In the genomic region with DNA sequence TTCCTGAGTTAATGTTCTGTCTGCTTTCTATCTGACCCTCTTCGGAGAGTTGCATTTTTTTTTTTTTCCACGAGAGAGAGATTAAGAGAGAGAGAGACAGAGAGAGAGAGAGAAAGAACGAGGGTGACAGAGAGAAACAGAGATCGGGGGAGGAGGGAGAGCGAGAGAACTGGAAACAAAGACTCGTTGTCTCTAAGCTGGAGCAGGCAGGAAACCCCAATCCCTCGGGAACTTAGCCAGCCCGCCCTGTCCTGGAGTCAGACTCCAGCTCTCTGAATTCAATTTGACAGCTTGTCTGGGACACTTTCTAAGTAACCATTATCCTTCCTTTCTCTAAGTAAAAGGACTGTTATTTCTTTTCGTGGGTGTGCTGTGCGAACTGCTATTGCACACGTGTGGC, we compare ENCODE assay signal across 12 cellular contexts.
A peak's percentile ranks its signal among the peaks of the same experiment; 100 is the strongest.
DNase-seq lines count a peak whose midpoint lies in the region; ATAC-seq, FAIRE-seq and TF ChIP-seq lines count a peak whose summit lies in the region.
"Had no signal": no experiment of that assay in that cellular context is flagged by ENCODE, and none has a peak within 500 bp of the region (broad histone marks: within the 10 kb centered on the region; RNA-seq: fewer than 3 reads in every experiment).

No MANE protein-coding gene starts in this region.

- DNase-seq in GM23248, result peak; percentile 48
- peak; percentile 81 for DNase-seq in astrocyte (ENCODE audit: low read depth)
- peak; percentile 86 to 94 (median 92) for DNase-seq in right cardiac atrium
- DNase-seq in pons (ENCODE audit: low spot score), result peak; percentile 94
- no peak for DNase-seq in NCI-H2196 treated with DMSO at 0.1 percent for 48 hours (lab: John Stamatoyannopoulos, UW; ENCODE audit: unreplicated experiment)
- DNase-seq in activated naive CD8-positive, alpha-beta T cell treated with anti-CD3 and anti-CD28 coated beads, Interleukin-2, amount 50 U/mL, for 24 hours, result no peak
- no peak for DNase-seq in 8988T
- DNase-seq: activated naive CD4-positive, alpha-beta T cell treated with Interleukin-2 at 50 U/mL for 16 hours; DND-41; NCI-H510A; T-helper 9 cell had no signal

- H3K27ac ChIP-seq in GM23248 (0 out of 2 replicates have a peak overlapping the region, but pooled peaks have one; percentile 15), astrocyte (ENCODE audit: low read depth, low read length) (peak overlapping the region; percentile 27), right cardiac atrium (ENCODE audit: low read length) (no peak overlapping the region)

- peak overlapping the region; percentile 41; the same call in 1 of the 2 replicates for H2AFZ ChIP-seq in GM23248
- H2AFZ ChIP-seq in astrocyte (ENCODE audit: low read depth, low read length), result peak overlapping the region; percentile 22

- H3K9me3 Mint-ChIP-seq in astrocyte (ENCODE audit: unreplicated experiment), result no peaks in the 10 kb centered on the region
- no peaks in the 10 kb centered on the region for H3K9me3 Mint-ChIP-seq in activated naive CD8-positive, alpha-beta T cell treated with anti-CD3 and anti-CD28 coated beads, Interleukin-2, amount 50 U/mL, for 24 hours

- no peaks in the 10 kb centered on the region for H3K27me3 Mint-ChIP-seq in astrocyte (ENCODE audit: low read depth, unreplicated experiment)
- no peaks in the 10 kb centered on the region for H3K27me3 Mint-ChIP-seq in activated naive CD8-positive, alpha-beta T cell treated with anti-CD3 and anti-CD28 coated beads, Interleukin-2, amount 50 U/mL, for 24 hours

- intact Hi-C loops in right cardiac atrium (cut with DNase I), result no loop called here

- H3K36me3 Mint-ChIP-seq in astrocyte (ENCODE audit: low read depth, unreplicated experiment), result peaks cover 9% of the 10 kb centered on the region
- H3K36me3 Mint-ChIP-seq in activated naive CD8-positive, alpha-beta T cell treated with anti-CD3 and anti-CD28 coated beads, Interleukin-2, amount 50 U/mL, for 24 hours (ENCODE audit: low read depth), result peaks cover 12% of the 10 kb centered on the region

- H3K9ac ChIP-seq in GM23248 (peak overlapping the region; percentile 36; the same call in 1 of the 2 replicates), astrocyte (ENCODE audit: low read length) (peak overlapping the region; percentile 64)

- no peaks in the 10 kb centered on the region for H3K79me2 ChIP-seq in GM23248 (ENCODE audit: insufficient read depth)
- no peaks in the 10 kb centered on the region for H3K79me2 ChIP-seq in astrocyte (ENCODE audit: insufficient read depth, low read length)

- H3K4me3 ChIP-seq in GM23248 (0 out of 2 replicates have a peak overlapping the region, but pooled peaks have one; percentile 11), astrocyte (ENCODE audit: insufficient read depth, low read depth, low read length) (no peak overlapping the region), right cardiac atrium (ENCODE audit: low read length) (no peak overlapping the region)

- H3K27me3 ChIP-seq in GM23248 (replicated peaks; ENCODE audit: insufficient read depth) (no peaks in the 10 kb centered on the region), astrocyte (ENCODE audit: insufficient read depth, low read length) (no peaks in the 10 kb centered on the region), right cardiac atrium (ENCODE audit: control insufficient read depth, insufficient read depth) (no peaks in the 10 kb centered on the region)

- 16 to 17% methylated on average over 11 of the region's 11 CpGs for WGBS in GM23248 (ENCODE audit: low coverage in 1 of 2, low lambda C conversion rate in 2 of 2, missing lambda C conversion rate in 2 of 2), 2 experiments
- 30% methylated on average over 11 of the region's 11 CpGs for WGBS in right cardiac atrium

- FAIRE-seq in astrocyte (lab: Jason Lieb, UNC), result no peak

- H3K4me1 Mint-ChIP-seq in astrocyte (ENCODE audit: low read depth, unreplicated experiment), result peaks cover 20% of the 10 kb centered on the region
- no peaks in the 10 kb centered on the region for H3K4me1 Mint-ChIP-seq in activated naive CD8-positive, alpha-beta T cell treated with anti-CD3 and anti-CD28 coated beads, Interleukin-2, amount 50 U/mL, for 24 hours

- no peaks in the 10 kb centered on the region for H4K20me1 ChIP-seq in GM23248 (ENCODE audit: insufficient read depth)
- no peaks in the 10 kb centered on the region for H4K20me1 ChIP-seq in astrocyte (ENCODE audit: insufficient read depth, low read length)

- H3K27ac Mint-ChIP-seq in astrocyte (ENCODE audit: unreplicated experiment), result peak overlapping the region; percentile 70
- H3K27ac Mint-ChIP-seq in activated naive CD8-positive, alpha-beta T cell treated with anti-CD3 and anti-CD28 coated beads, Interleukin-2, amount 50 U/mL, for 24 hours, result no peak overlapping the region

- H3K36me3 ChIP-seq in GM23248 (ENCODE audit: low read depth) (0 out of 2 replicates have a peak, but pooled peaks cover 10% of the 10 kb centered on the region), astrocyte (ENCODE audit: insufficient read depth, low read length) (peaks cover 3% of the 10 kb centered on the region)

- H3K4me2 ChIP-seq in GM23248 (ENCODE audit: unreplicated experiment) (peak overlapping the region; percentile 61), astrocyte (ENCODE audit: low read length) (peak overlapping the region; percentile 80)

- peak; percentile 91 to 95 for ATAC-seq in right cardiac atrium
- ATAC-seq in activated naive CD8-positive, alpha-beta T cell treated with anti-CD3 and anti-CD28 coated beads, Interleukin-2, amount 50 U/mL, for 24 hours, result no peak
- ATAC-seq in HG03460 (IDR thresholded peaks at IDR 0.05; ENCODE audit: unreplicated experiment), result no peak

- in situ Hi-C loops in GM23248 (cut with MboI), result no loop called here

- H3K4me3 Mint-ChIP-seq in astrocyte (ENCODE audit: unreplicated experiment), result no peak overlapping the region
- H3K4me3 Mint-ChIP-seq in activated naive CD8-positive, alpha-beta T cell treated with anti-CD3 and anti-CD28 coated beads, Interleukin-2, amount 50 U/mL, for 24 hours, result no peak overlapping the region

- H3K4me1 ChIP-seq in GM23248 (ENCODE audit: insufficient read depth) (peaks cover 9% of the 10 kb centered on the region), astrocyte (ENCODE audit: insufficient read depth, low read length) (peaks cover 8% of the 10 kb centered on the region), right cardiac atrium (ENCODE audit: control insufficient read depth, insufficient read depth, low read length) (peaks cover 5% of the 10 kb centered on the region)

- TF ChIP-seq CTCF in astrocyte (IDR thresholded peaks at IDR 0.05; ENCODE audit: insufficient read depth, low read depth, low read length), result no peak

- no peaks in the 10 kb centered on the region for H3K9me2 ChIP-seq in GM23248 (ENCODE audit: insufficient read depth)

- no peaks in the 10 kb centered on the region for H3K9me3 ChIP-seq in GM23248 (ENCODE audit: low read depth)
- H3K9me3 ChIP-seq in astrocyte (ENCODE audit: insufficient read depth, low read depth, low read length), result no peaks in the 10 kb centered on the region
- no peaks in the 10 kb centered on the region for H3K9me3 ChIP-seq in right cardiac atrium (ENCODE audit: control insufficient read depth, low read length)

- no peaks in the 10 kb centered on the region for H3F3A ChIP-seq in GM23248 (ENCODE audit: insufficient read depth)

Comparison
In these comparisons a context has a peak if more than half of its experiments do, and no peak if none do; other contexts are left out.
1. DNase-seq: peak in GM23248 (single experiment), astrocyte (single experiment), right cardiac atrium (3 of 3) and pons (single experiment); none in NCI-H2196 treated with DMSO at 0.1 percent for 48 hours (single experiment), activated naive CD8-positive, alpha-beta T cell treated with anti-CD3 and anti-CD28 coated beads, Interleukin-2, amount 50 U/mL, for 24 hours (single experiment) and 8988T (single experiment).
2. ATAC-seq: peak in right cardiac atrium (2 of 2); none in activated naive CD8-positive, alpha-beta T cell treated with anti-CD3 and anti-CD28 coated beads, Interleukin-2, amount 50 U/mL, for 24 hours (single experiment) and HG03460 (single experiment).